In genomic region chr11:803467-803742, GRCh38 we compare ENCODE assay signal across 14 cellular contexts. TPM values are rescaled to one million over a fixed set of nuclear protein-coding genes. Genes with fewer than 3 reads are reported as not detected.
DNase-seq lines count a peak whose midpoint lies in the region; ATAC-seq, FAIRE-seq and TF ChIP-seq lines count a peak whose summit lies in the region.
"Had no signal": no experiment of that assay in that cellular context is flagged by ENCODE, and none has a peak within 500 bp of the region (broad histone marks: within the 10 kb centered on the region; RNA-seq: fewer than 3 reads in every experiment).

No MANE protein-coding gene starts in this region.

- TF ChIP-seq CTCF in MCF 10A (IDR thresholded peaks at IDR 0.05; ENCODE audit: unreplicated experiment) (no peak), breast epithelium (IDR thresholded peaks at IDR 0.05) (no peak), RWPE1 (conservative IDR thresholded peaks at IDR 0.05; ENCODE audit: low read depth) (no peak), endothelial cell of umbilical vein (IDR thresholded peaks at IDR 0.05; ENCODE audit: extremely low read depth in 1 of 2, insufficient read depth in 1 of 2, low read depth in 1 of 2, low read length in 2 of 2) (no peak), type B pancreatic cell (conservative IDR thresholded peaks at IDR 0.05) (no peak)

- H3K4me1 ChIP-seq in breast epithelium (peaks cover 0 to 10% of the 10 kb centered on the region in 2 donors), endothelial cell of umbilical vein (ENCODE audit: control insufficient read depth, extremely low read depth, insufficient read depth, low read length) (peaks cover 16% of the 10 kb centered on the region)

- intact Hi-C loops in MCF 10A (cut with micrococcal nuclease) (no loop called here), breast epithelium (cut with DNase I; ENCODE audit: low total_unique reads) (no loop called here), endothelial cell of umbilical vein (cut with micrococcal nuclease) (no loop called here)

- no peaks in the 10 kb centered on the region for H3K27me3 ChIP-seq in breast epithelium
- no peaks in the 10 kb centered on the region for H3K27me3 ChIP-seq in endothelial cell of umbilical vein (ENCODE audit: control insufficient read depth in 2 of 2, insufficient read depth in 2 of 2, low read length in 2 of 2)

- H3K4me3 ChIP-seq in breast epithelium, result no peak overlapping the region
- H3K4me3 ChIP-seq in endothelial cell of umbilical vein (replicated peaks in 1 of 3; ENCODE audit: insufficient read depth in 1 of 3, low read depth in 1 of 3, low read length in 3 of 3), result no peak overlapping the region
- H3K4me3 ChIP-seq: psoas muscle had no signal

- H3K36me3 Mint-ChIP-seq in MCF 10A (ENCODE audit: insufficient read depth, unreplicated experiment) (peaks cover 26% of the 10 kb centered on the region), type B pancreatic cell (no peaks in the 10 kb centered on the region)
- H3K36me3 Mint-ChIP-seq: CD4-positive, CD25-positive, alpha-beta regulatory T cell had no signal

- H3K79me2 ChIP-seq in endothelial cell of umbilical vein (ENCODE audit: control insufficient read depth, insufficient read depth, low read length), result peaks cover 6% of the 10 kb centered on the region

- H3K9ac ChIP-seq in endothelial cell of umbilical vein (replicated peaks; ENCODE audit: extremely low read depth, insufficient read depth, low read length), result no peak overlapping the region

- H3K27me3 Mint-ChIP-seq in MCF 10A (ENCODE audit: insufficient read depth, unreplicated experiment), result no peaks in the 10 kb centered on the region
- no peaks in the 10 kb centered on the region for H3K27me3 Mint-ChIP-seq in type B pancreatic cell
- H3K27me3 Mint-ChIP-seq: CD4-positive, CD25-positive, alpha-beta regulatory T cell; stimulated activated memory B cell treated with anti-CD40 and anti-IgM and Interleukin-4, amounts not matched to agents 10 μg/mL and 1 μg/mL and 100 μg/mL, for 72 hours had no signal

- dilution Hi-C loops in endothelial cell of umbilical vein (cut with MboI; ENCODE audit: extremely low pct_ligation_motif_present, low sequenced_read_pairs), result no loop called here

- H3K36me3 ChIP-seq in breast epithelium (no peaks in the 10 kb centered on the region), endothelial cell of umbilical vein (ENCODE audit: control insufficient read depth in 2 of 2, extremely low read depth in 1 of 2, insufficient read depth in 2 of 2, low read length in 2 of 2) (peaks cover 0 to 20% of the 10 kb centered on the region in 2 experiments)

- FAIRE-seq in endothelial cell of umbilical vein (lab: Jason Lieb, UNC), result no peak

- TF ChIP-seq POLR2A in breast epithelium (IDR thresholded peaks at IDR 0.05) (no peak), endothelial cell of umbilical vein (IDR thresholded peaks at IDR 0.05; ENCODE audit: low read depth, low read length) (no peak)

- ATAC-seq in GM21390 (IDR thresholded peaks at IDR 0.05; ENCODE audit: unreplicated experiment), result no peak
- ATAC-seq: psoas muscle; stimulated activated memory B cell treated with anti-CD40 and anti-IgM and Interleukin-4, amounts not matched to agents 10 μg/mL and 1 μg/mL and 100 μg/mL, for 72 hours had no signal

- POLR2A ChIA-PET in MCF 10A (lab: Yijun Ruan, JAX), result interaction anchor here (0.6 to 8.3 kb wide), 9 partner anchors 8 to 228 kb away, joined by 3 to 149 read pairs (median 6); partner anchors contain the start of genes PHRF1 and PNPLA2
- POLR2A ChIA-PET in RWPE1 (lab: Yijun Ruan, JAX; ENCODE audit: low non-redundant PET), result no interaction called here
- POLR2A ChIA-PET in endothelial cell of umbilical vein (lab: Charles Lee), result no interaction called here

- no peak overlapping the region for H3K27ac ChIP-seq in breast epithelium
- H3K27ac ChIP-seq in RWPE1, result peak overlapping the region; percentile 97
- no peak overlapping the region for H3K27ac ChIP-seq in endothelial cell of umbilical vein (ENCODE audit: insufficient read depth, low read depth, low read length)
- H3K27ac ChIP-seq: psoas muscle had no signal

- H3K4me1 Mint-ChIP-seq in MCF 10A (ENCODE audit: insufficient read depth, unreplicated experiment) (peaks cover 6% of the 10 kb centered on the region), type B pancreatic cell (ENCODE audit: unreplicated experiment) (no peaks in the 10 kb centered on the region)

- H3K9me3 Mint-ChIP-seq in MCF 10A (ENCODE audit: unreplicated experiment) (no peaks in the 10 kb centered on the region), type B pancreatic cell (no peaks in the 10 kb centered on the region)
- H3K9me3 Mint-ChIP-seq: CD4-positive, CD25-positive, alpha-beta regulatory T cell; dendritic cell treated with granulocyte-macrophage colony-stimulating factor and Interleukin-4, amounts not matched to agents 40 ng/mL and 50 ng/mL, for 4 days; stimulated activated memory B cell treated with anti-CD40 and anti-IgM and Interleukin-4, amounts not matched to agents 10 μg/mL and 1 μg/mL and 100 μg/mL, for 72 hours had no signal

- BruUV-seq in MCF 10A (replicated peaks; lab: Mats Ljungman, UMichigan), result no TSS peak
- no TSS peak for BruUV-seq in endothelial cell of umbilical vein (replicated peaks; lab: Mats Ljungman, UMichigan)

- no peak overlapping the region for H2AFZ ChIP-seq in endothelial cell of umbilical vein (ENCODE audit: low read depth, low read length)

- no peaks in the 10 kb centered on the region for H4K20me1 ChIP-seq in endothelial cell of umbilical vein (replicated peaks; ENCODE audit: control insufficient read depth, extremely low read depth, insufficient read depth, low read length)

- H3K9me3 ChIP-seq in breast epithelium (no peaks in the 10 kb centered on the region), endothelial cell of umbilical vein (replicated peaks; ENCODE audit: control insufficient read depth, insufficient read depth, low read length) (no peaks in the 10 kb centered on the region)
- H3K9me3 ChIP-seq: psoas muscle had no signal

- H3K27ac Mint-ChIP-seq in MCF 10A (ENCODE audit: low read depth, unreplicated experiment), result no peak overlapping the region
- H3K27ac Mint-ChIP-seq in type B pancreatic cell, result no peak overlapping the region
- H3K27ac Mint-ChIP-seq: dendritic cell treated with granulocyte-macrophage colony-stimulating factor and Interleukin-4, amounts not matched to agents 40 ng/mL and 50 ng/mL, for 4 days had no signal

- DNase-seq in MCF 10A (ENCODE audit: unreplicated experiment), result no peak
- no peak for DNase-seq in breast epithelium (ENCODE audit: low spot score in 2 of 2)
- no peak for DNase-seq in RWPE1 (ENCODE audit: low spot score)
- DNase-seq in endothelial cell of umbilical vein (ENCODE audit: low read depth, low spot score), result no peak
- DNase-seq in type B pancreatic cell (ENCODE audit: extremely low spot score, unreplicated experiment), result no peak
- DNase-seq in SW 1271 (lab: John Stamatoyannopoulos, UW), result no peak
- DNase-seq in AG08395 (ENCODE audit: low spot score), result no peak
- DNase-seq: activated CD4-positive, alpha-beta T cell treated with anti-CD3 and anti-CD28 coated beads, Interleukin-2, amount 50 U/mL, for 48 hours; CD4-positive, CD25-positive, alpha-beta regulatory T cell; psoas muscle; stimulated activated CD4-positive, alpha-beta T cell treated with anti-CD3 and anti-CD28 coated beads, Interleukin-2, amount 100 ng/mL, for 24 hours had no signal

- peak overlapping the region; percentile 75 for H3K4me3 Mint-ChIP-seq in MCF 10A (ENCODE audit: unreplicated experiment)
- H3K4me3 Mint-ChIP-seq in type B pancreatic cell, result peak overlapping the region; percentile 52

- H3K4me2 ChIP-seq in endothelial cell of umbilical vein (ENCODE audit: insufficient read depth, low read length), result peak overlapping the region; percentile 17

- H3K9me1 ChIP-seq in endothelial cell of umbilical vein (replicated peaks; ENCODE audit: control insufficient read depth, extremely low read depth, insufficient read depth, low read length), result no peaks in the 10 kb centered on the region

- CTCF ChIA-PET in MCF 10A (lab: Yijun Ruan, JAX), result interaction anchor here (0.6 to 1.2 kb wide), 2 partner anchors 78 to 765 kb away, joined by 3 to 4 read pairs; no protein-coding TSS in a partner anchor
- CTCF ChIA-PET in RWPE1 (lab: Yijun Ruan, JAX), result interaction anchor here (0.7 kb wide), 1 partner anchor 57 kb away, joined by 3 read pairs; no protein-coding TSS in a partner anchor
- CTCF ChIA-PET in endothelial cell of umbilical vein (lab: Charles Lee), result interaction anchor here (0.6 kb wide), 1 partner anchor 73 kb away, joined by 3 read pairs; no protein-coding TSS in a partner anchor

RNA-seq across cellular contexts. Expression of gene PIDD1, which starts 1.6 kb away (rescaled TPM):
- total RNA-seq in MCF 10A (2022) (15.8 and 22.1 TPM in 2 replicates), breast epithelium (10 to 100 TPM; 10.2 to 17.3 (median 16.7) TPM), endothelial cell of umbilical vein (30.6 and 30.7 TPM in 2 replicates), type B pancreatic cell (ENCODE audit: low replicate concordance) (32.7 and 44.5 TPM in 2 replicates)
- 28.2 and 41.0 TPM in 2 replicates for polyA plus RNA-seq in endothelial cell of umbilical vein
- 8.8 and 15.4 TPM in 2 replicates for polyA plus RNA-seq in endothelial cell of umbilical vein (2011; cell fraction: cytosol; rRNA removed)
- 131 and 144 TPM in 2 replicates for polyA plus RNA-seq in endothelial cell of umbilical vein (2011; cell fraction: nucleus; rRNA removed)
- 11.5 and 15.5 TPM in 2 replicates for polyA plus RNA-seq in endothelial cell of umbilical vein (2012)
- 8.9 and 15.2 TPM in 2 replicates for polyA minus RNA-seq in endothelial cell of umbilical vein
- 5.0 TPM for polyA minus RNA-seq in endothelial cell of umbilical vein (2011; cell fraction: cytosol; rRNA and poly(A)+ RNA removed)
- 21.0 and 35.2 TPM in 2 replicates for polyA minus RNA-seq in endothelial cell of umbilical vein (2011; cell fraction: nucleus; rRNA and poly(A)+ RNA removed)

RNA-seq across cellular contexts. Expression of gene SLC25A22, which starts 5.3 kb away (rescaled TPM):
- total RNA-seq in MCF 10A (2022) (34.0 and 36.5 TPM in 2 replicates), breast epithelium (10 to 100 TPM in 1 of 3 donors, 1 to 10 TPM in 2; 2.7 to 11.5 (median 4.7) TPM), endothelial cell of umbilical vein (24.9 and 29.3 TPM in 2 replicates), type B pancreatic cell (ENCODE audit: low replicate concordance) (31.6 and 35.6 TPM in 2 replicates)
- polyA plus RNA-seq in endothelial cell of umbilical vein, result 24.5 and 27.4 TPM in 2 replicates
- polyA plus RNA-seq in endothelial cell of umbilical vein (2011; cell fraction: cytosol; rRNA removed), result 19.3 and 28.7 TPM in 2 replicates
- 50.4 and 51.6 TPM in 2 replicates for polyA plus RNA-seq in endothelial cell of umbilical vein (2011; cell fraction: nucleus; rRNA removed)
- 18.6 and 26.3 TPM in 2 replicates for polyA plus RNA-seq in endothelial cell of umbilical vein (2012)
- polyA minus RNA-seq in endothelial cell of umbilical vein, result 15.4 and 17.1 TPM in 2 replicates
- polyA minus RNA-seq in endothelial cell of umbilical vein (2011; cell fraction: cytosol; rRNA and poly(A)+ RNA removed), result 16.0 TPM
- 11.9 and 13.3 TPM in 2 replicates for polyA minus RNA-seq in endothelial cell of umbilical vein (2011; cell fraction: nucleus; rRNA and poly(A)+ RNA removed)

RNA-seq across cellular contexts. Expression of gene RPLP2, which starts 6.4 kb away (rescaled TPM):
- total RNA-seq in MCF 10A (2022) (1,886 and 2,142 TPM in 2 replicates), breast epithelium (1,000 to 10,000 TPM in 2 of 3 donors, 100 to 1,000 TPM in 1; 583 to 1,665 (median 1,093) TPM), endothelial cell of umbilical vein (1,644 and 1,739 TPM in 2 replicates), type B pancreatic cell (ENCODE audit: low replicate concordance) (1,985 and 2,207 TPM in 2 replicates)
- polyA plus RNA-seq in endothelial cell of umbilical vein, result 1,579 and 3,225 TPM in 2 replicates
- polyA plus RNA-seq in endothelial cell of umbilical vein (2011; cell fraction: cytosol; rRNA removed), result 1,542 and 2,023 TPM in 2 replicates
- polyA plus RNA-seq in endothelial cell of umbilical vein (2011; cell fraction: nucleus; rRNA removed), result 411 and 642 TPM in 2 replicates
- polyA plus RNA-seq in endothelial cell of umbilical vein (2012), result 1,362 and 2,241 TPM in 2 replicates
- polyA minus RNA-seq in endothelial cell of umbilical vein, result 613 and 704 TPM in 2 replicates
- polyA minus RNA-seq in endothelial cell of umbilical vein (2011; cell fraction: cytosol; rRNA and poly(A)+ RNA removed), result 919 TPM
- 89.9 and 123 TPM in 2 replicates for polyA minus RNA-seq in endothelial cell of umbilical vein (2011; cell fraction: nucleus; rRNA and poly(A)+ RNA removed)

RNA-seq across cellular contexts. Expression of gene CEND1, which starts 13.5 kb away (rescaled TPM):
- total RNA-seq in MCF 10A (2022) (not detected in 2 replicates), breast epithelium (not detected), endothelial cell of umbilical vein (0.40 and 0.83 TPM in 2 replicates), type B pancreatic cell (ENCODE audit: low replicate concordance) (0.17 and 0.89 TPM in 2 replicates)
- polyA plus RNA-seq in endothelial cell of umbilical vein, result 0.15 and 0.27 TPM in 2 replicates
- polyA plus RNA-seq in endothelial cell of umbilical vein (2011; cell fraction: cytosol; rRNA removed), result 0.21 and 0.24 TPM in 2 replicates
- 0.12 and 0.15 TPM in 2 replicates for polyA plus RNA-seq in endothelial cell of umbilical vein (2011; cell fraction: nucleus; rRNA removed)
- polyA plus RNA-seq in endothelial cell of umbilical vein (2012), result 0.89 and 2.1 TPM in 2 replicates
- polyA minus RNA-seq in endothelial cell of umbilical vein, result not detected in 2 replicates
- not detected for polyA minus RNA-seq in endothelial cell of umbilical vein (2011; cell fraction: cytosol; rRNA and poly(A)+ RNA removed)
- not detected in 2 replicates for polyA minus RNA-seq in endothelial cell of umbilical vein (2011; cell fraction: nucleus; rRNA and poly(A)+ RNA removed)
- total RNA-seq: CD4-positive, CD25-positive, alpha-beta regulatory T cell had no signal

RNA-seq across cellular contexts. Expression of gene PNPLA2, which starts 15.3 kb away (rescaled TPM):
- total RNA-seq in MCF 10A (2022) (100 and 112 TPM in 2 replicates), breast epithelium (100 to 1,000 TPM; 103 to 266 (median 109) TPM), endothelial cell of umbilical vein (75.6 and 83.0 TPM in 2 replicates), type B pancreatic cell (ENCODE audit: low replicate concordance) (47.8 and 55.6 TPM in 2 replicates)
- polyA plus RNA-seq in endothelial cell of umbilical vein, result 73.1 and 80.3 TPM in 2 replicates
- polyA plus RNA-seq in endothelial cell of umbilical vein (2011; cell fraction: cytosol; rRNA removed), result 32.9 and 45.8 TPM in 2 replicates
- polyA plus RNA-seq in endothelial cell of umbilical vein (2011; cell fraction: nucleus; rRNA removed), result 257 and 355 TPM in 2 replicates
- 44.9 and 69.9 TPM in 2 replicates for polyA plus RNA-seq in endothelial cell of umbilical vein (2012)
- polyA minus RNA-seq in endothelial cell of umbilical vein, result 41.3 and 67.7 TPM in 2 replicates
- 38.2 TPM for polyA minus RNA-seq in endothelial cell of umbilical vein (2011; cell fraction: cytosol; rRNA and poly(A)+ RNA removed)
- polyA minus RNA-seq in endothelial cell of umbilical vein (2011; cell fraction: nucleus; rRNA and poly(A)+ RNA removed), result 80.4 and 131 TPM in 2 replicates
